In the genomic region with DNA sequence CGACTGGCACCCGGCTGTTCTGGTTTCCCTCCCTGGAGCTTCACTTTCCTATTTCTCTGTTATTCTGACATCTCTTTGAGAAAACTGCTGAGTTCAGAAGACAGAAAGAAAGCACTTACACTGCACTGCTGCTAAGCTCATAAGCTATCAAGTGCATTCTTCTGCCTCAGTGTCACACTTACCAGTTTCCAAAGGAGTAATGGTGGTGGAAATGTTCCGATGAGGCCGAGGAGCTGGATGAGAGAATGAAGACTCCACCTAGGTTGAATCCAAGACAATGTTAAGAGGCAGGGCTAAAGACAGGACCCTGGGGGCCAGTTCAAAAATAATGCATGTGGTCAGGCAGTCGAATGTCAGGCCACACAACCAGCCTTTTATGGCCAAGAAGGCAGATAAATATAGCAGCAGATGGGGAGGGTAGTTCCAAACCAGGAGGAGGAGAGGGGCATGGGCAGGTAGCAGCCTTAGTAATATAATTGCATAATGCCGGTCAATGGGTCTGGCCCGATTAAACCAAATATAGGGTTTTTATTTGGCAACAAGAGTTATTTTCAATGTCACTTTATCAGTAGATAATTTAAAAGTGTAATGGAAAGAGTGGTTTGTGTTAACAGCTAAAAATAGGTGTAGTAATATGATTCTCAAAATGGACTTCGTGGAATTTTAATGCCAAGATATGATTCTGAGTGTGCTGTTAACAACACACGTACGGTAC, we compare ENCODE assay signal across 16 cellular contexts. TPM values are rescaled to one million over a fixed set of nuclear protein-coding genes. Genes with fewer than 3 reads are reported as not detected.
DNase-seq lines count a peak whose midpoint lies in the region; ATAC-seq, FAIRE-seq and TF ChIP-seq lines count a peak whose summit lies in the region.
"Had no signal": no experiment of that assay in that cellular context is flagged by ENCODE, and none has a peak within 500 bp of the region (broad histone marks: within the 10 kb centered on the region; RNA-seq: fewer than 3 reads in every experiment).

A gene (minus strand): TSS at position 348 of the 715 bp plus-strand sequence. CDS start 4,745 bp downstream, outside the sequence.

- ATAC-seq in natural killer cell, result no peak

- DNase-seq in chondrocyte (ENCODE audit: low spot score), result no peak
- DNase-seq in hepatocyte (ENCODE audit: low spot score), result no peak
- peak; percentile 32 for DNase-seq in osteocyte (ENCODE audit: extremely low spot score, unreplicated experiment)
- no peak for DNase-seq in urothelium cell line (ENCODE audit: low spot score)
- no peak for DNase-seq in natural killer cell
- no peak for DNase-seq in Peyer's patch
- DNase-seq in lower leg skin (ENCODE audit: low spot score in 2 of 2), result no peak
- DNase-seq: activated T-cell treated with anti-CD3 and anti-CD28 coated beads, Interleukin-2, amount 50 U/mL, for 1 hour; central memory CD4-positive, alpha-beta T cell; immature natural killer cell; NCI-H1436 treated with DMSO at 0.1 percent for 48 hours; NCI-H748 treated with DMSO at 0.1 percent for 48 hours; posterior cingulate gyrus; SIG-M5 had no signal

- TF ChIP-seq CTCF in chondrocyte (IDR thresholded peaks at IDR 0.05) (no peak), hepatocyte (IDR thresholded peaks at IDR 0.05; ENCODE audit: poor library complexity) (no peak), osteocyte (IDR thresholded peaks at IDR 0.05) (no peak), natural killer cell (IDR thresholded peaks at IDR 0.05) (no peak), Peyer's patch (IDR thresholded peaks at IDR 0.05) (no peak), lower leg skin (IDR thresholded peaks at IDR 0.05) (no peak)

- H3K27me3 Mint-ChIP-seq in chondrocyte (ENCODE audit: low read depth) (no peaks in the 10 kb centered on the region), osteocyte (ENCODE audit: unreplicated experiment) (no peaks in the 10 kb centered on the region), natural killer cell (ENCODE audit: low read depth in 2 of 2) (no peaks in the 10 kb centered on the region)
- H3K27me3 Mint-ChIP-seq: IgD-negative memory B cell had no signal

- H3K9me3 ChIP-seq in hepatocyte (ENCODE audit: low read depth), result no peaks in the 10 kb centered on the region
- no peaks in the 10 kb centered on the region for H3K9me3 ChIP-seq in Peyer's patch

- no peaks in the 10 kb centered on the region for H3K9me2 ChIP-seq in hepatocyte (replicated peaks; ENCODE audit: insufficient read depth)

- intact Hi-C loops in natural killer cell (cut with micrococcal nuclease), result no loop called here
- intact Hi-C loops in lower leg skin (cut with DNase I; ENCODE audit: low total_unique reads), result no loop called here

- H3K4me1 Mint-ChIP-seq in chondrocyte (ENCODE audit: low read depth) (peaks cover 34% of the 10 kb centered on the region), osteocyte (ENCODE audit: unreplicated experiment) (peaks cover 39% of the 10 kb centered on the region), natural killer cell (peaks cover 0 to 4% of the 10 kb centered on the region in 2 donors)
- H3K4me1 Mint-ChIP-seq: IgD-negative memory B cell, immature natural killer cell had no signal

- FAIRE-seq in urothelium cell line (lab: Jason Lieb, UNC), result peak; percentile 50

- no peak for TF ChIP-seq POLR2A in Peyer's patch (IDR thresholded peaks at IDR 0.05)
- TF ChIP-seq POLR2A in lower leg skin (IDR thresholded peaks at IDR 0.05), result no peak

- peak within 1 kb of the TSS; percentile 11 for H3K4me2 ChIP-seq in hepatocyte

- H3K36me3 Mint-ChIP-seq in chondrocyte (ENCODE audit: low read depth) (no peaks in the 10 kb centered on the region), osteocyte (ENCODE audit: unreplicated experiment) (no peaks in the 10 kb centered on the region), natural killer cell (no peaks in the 10 kb centered on the region)
- H3K36me3 Mint-ChIP-seq: IgD-negative memory B cell, WTC11 had no signal

- H3K4me3 Mint-ChIP-seq in chondrocyte (ENCODE audit: unreplicated experiment), result peak within 1 kb of the TSS; percentile 48
- H3K4me3 Mint-ChIP-seq in osteocyte (ENCODE audit: unreplicated experiment), result no peak within 1 kb of the TSS
- H3K4me3 Mint-ChIP-seq in natural killer cell, result no peak within 1 kb of the TSS
- H3K4me3 Mint-ChIP-seq: IgD-negative memory B cell, immature natural killer cell, WTC11 had no signal

- peak within 1 kb of the TSS; percentile 32 for H2AFZ ChIP-seq in hepatocyte

- H3K4me1 ChIP-seq in hepatocyte (ENCODE audit: insufficient read depth), result peaks cover 30% of the 10 kb centered on the region
- peaks cover 0 to 7% (median 3%) of the 10 kb centered on the region in 4 donors for H3K4me1 ChIP-seq in Peyer's patch

- no peaks in the 10 kb centered on the region for H3K27me3 ChIP-seq in hepatocyte
- no peaks in the 10 kb centered on the region for H3K27me3 ChIP-seq in Peyer's patch

- H3K4me3 ChIP-seq in hepatocyte (no peak within 1 kb of the TSS), Peyer's patch (peak within 1 kb of the TSS in 1 of 4 donors; percentile 1), lower leg skin (ENCODE audit: low read depth, poor library complexity, severe bottlenecking) (no peak within 1 kb of the TSS)

- H3K36me3 ChIP-seq in hepatocyte (replicated peaks; ENCODE audit: insufficient read depth, low read depth), result no peaks in the 10 kb centered on the region
- H3K36me3 ChIP-seq in Peyer's patch, result no peaks in the 10 kb centered on the region

- no peaks in the 10 kb centered on the region for H3K79me2 ChIP-seq in hepatocyte

- H3K27ac ChIP-seq in hepatocyte (peak within 1 kb of the TSS; percentile 83), Peyer's patch (peak within 1 kb of the TSS in 2 of 4 donors; percentile 2 to 79)

- H4K20me1 ChIP-seq in hepatocyte (ENCODE audit: insufficient read depth, poor library complexity, severe bottlenecking), result no peaks in the 10 kb centered on the region

- peaks cover 5% of the 10 kb centered on the region for H3K9me3 Mint-ChIP-seq in chondrocyte (ENCODE audit: low read depth)
- H3K9me3 Mint-ChIP-seq in osteocyte (ENCODE audit: unreplicated experiment), result peaks cover 4% of the 10 kb centered on the region
- no peaks in the 10 kb centered on the region for H3K9me3 Mint-ChIP-seq in natural killer cell
- H3K9me3 Mint-ChIP-seq: IgD-negative memory B cell, immature natural killer cell had no signal

- 73% methylated on average over 10 of the region's 10 CpGs for WGBS in hepatocyte (ENCODE audit: low lambda C conversion rate, missing lambda C conversion rate)
- WGBS in lower leg skin, 2 donors, result 74 to 78% methylated on average over 10 of the region's 10 CpGs

- H3K27ac Mint-ChIP-seq in chondrocyte (ENCODE audit: unreplicated experiment) (peak within 1 kb of the TSS; percentile 88), osteocyte (ENCODE audit: unreplicated experiment) (peak within 1 kb of the TSS; percentile 45), natural killer cell (no peak within 1 kb of the TSS)
- H3K27ac Mint-ChIP-seq: IgD-negative memory B cell, WTC11 had no signal

RNA-seq across cellular contexts. Expression of the gene that starts here (rescaled TPM):
- total RNA-seq in chondrocyte (1.2 to 1.5 TPM (median 1.5 TPM) in 3 replicates), hepatocyte (1.1 and 1.6 TPM in 2 replicates), osteocyte (0.46 and 0.63 TPM in 2 replicates), natural killer cell (1 to 10 TPM; 1.7 to 5.8 (median 3.0) TPM), Peyer's patch (10 to 100 TPM in 1 of 4 donors, 1 to 10 TPM in 3; 1.3 to 29.7 (median 3.1) TPM), lower leg skin (1 to 10 TPM in 3 of 4 donors, under 1 TPM in 1; 0.67 to 2.1 (median 1.5) TPM)
- polyA plus RNA-seq in hepatocyte, result 1.4 and 1.8 TPM in 2 replicates

Comparison
In these comparisons a context has a peak if more than half of its experiments do, and no peak if none do; other contexts are left out.
1. Peak in DNase-seq in osteocyte; RNA of the gene not detected or under 1 TPM.
2. H3K27ac Mint-ChIP-seq: peak in chondrocyte (single experiment) and osteocyte (single experiment); none in natural killer cell (0 of 2).